15 cellular contexts compared by ENCODE assay signal in the genomic region with DNA sequence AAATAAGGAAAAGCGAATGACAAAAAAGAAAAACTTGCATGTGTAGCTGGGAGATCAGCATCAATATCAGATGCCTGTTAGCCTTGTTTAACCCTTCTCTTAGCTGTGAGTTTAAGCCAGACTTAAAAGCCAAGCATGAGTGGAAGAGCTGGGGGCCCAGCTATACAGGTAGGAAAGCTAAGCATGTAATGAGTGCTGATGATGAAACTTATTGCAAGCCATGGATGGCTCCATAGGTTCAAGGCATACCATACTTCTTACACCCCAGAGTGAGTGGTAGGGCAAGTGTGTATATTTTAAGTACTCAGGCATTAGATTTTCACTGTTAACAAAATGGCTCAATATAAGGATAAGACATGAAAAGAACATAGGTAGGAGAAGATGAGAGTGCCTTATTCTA. TPM values are rescaled to one million over a fixed set of nuclear protein-coding genes. Genes with fewer than 3 reads are reported as not detected.
DNase-seq lines count a peak whose midpoint lies in the region; ATAC-seq, FAIRE-seq and TF ChIP-seq lines count a peak whose summit lies in the region.
"Had no signal": no experiment of that assay in that cellular context is flagged by ENCODE, and none has a peak within 500 bp of the region (broad histone marks: within the 10 kb centered on the region; RNA-seq: fewer than 3 reads in every experiment).

No MANE protein-coding gene starts in this region.

- peaks cover 54% of the 10 kb centered on the region for H3K79me2 ChIP-seq in HCT116 (ENCODE audit: insufficient read depth, low read length)
- peaks cover 6% of the 10 kb centered on the region for H3K79me2 ChIP-seq in K562 (ENCODE audit: control insufficient read depth, insufficient read depth, low read length)

- TF ChIP-seq POLR2A in GM12891 (IDR thresholded peaks at IDR 0.05; ENCODE audit: low read depth, low read length) (no peak), HCT116 (IDR thresholded peaks at IDR 0.05; ENCODE audit: borderline replicate concordance, extremely low read depth, insufficient read depth, insufficient read length) (no peak), K562 (conservative IDR thresholded peaks at IDR 0.05) (no peak)

- H3K27ac ChIP-seq in HCT116 (ENCODE audit: low read depth, low read length) (no peak overlapping the region), K562 (ENCODE audit: extremely low read depth, low read depth, low read length) (no peak overlapping the region), mesodermal cell (ENCODE audit: low read depth, low read length, severe bottlenecking) (peak overlapping the region; percentile 30)
- H3K27ac ChIP-seq: BLaER1 treated with 17β-estradiol and CSF1 and Interleukin-3, amounts not matched to agents 10 nM and 100 nM; HL-60 had no signal

- 92% methylated on average over 1 of the region's 1 CpG for WGBS in K562 (ENCODE audit: insufficient coverage, low coverage, missing lambda C conversion rate)
- 100% methylated on average over 1 of the region's 1 CpG for WGBS in mesodermal cell (ENCODE audit: insufficient coverage in 2 of 2), 2 experiments

- no peaks in the 10 kb centered on the region for H3K9me2 ChIP-seq in HCT116 (ENCODE audit: insufficient read depth)

- ATAC-seq in HCT116 (no peak), K562 (peak; percentile 86)

- BruUV-seq in HCT116 (replicated peaks; lab: Mats Ljungman, UMichigan), result no TSS peak
- BruUV-seq in K562 (replicated peaks; lab: Mats Ljungman, UMichigan), result no TSS peak

- peaks cover 2 to 8% of the 10 kb centered on the region in 2 experiments; a peak in 1 of 4 replicates for H3K36me3 ChIP-seq in HCT116 (ENCODE audit: control insufficient read depth in 1 of 2, insufficient read depth in 2 of 2, low read length in 2 of 2)
- H3K36me3 ChIP-seq in K562 (ENCODE audit: control insufficient read depth, insufficient read depth, low read length), result peaks cover 64% of the 10 kb centered on the region
- H3K36me3 ChIP-seq in mesodermal cell (ENCODE audit: control insufficient read depth, insufficient read depth, low read length), result peaks cover 9% of the 10 kb centered on the region

- DNase-seq in GM12891 (ENCODE audit: insufficient read length, low spot score) (no peak), HCT116 (ENCODE audit: low read depth, low spot score) (no peak), K562 (ENCODE audit: extremely low read depth in 1 of 4, low spot score in 3 of 4) (peak in 1 of 4 experiments; percentile 3), NCI-H510A treated with DMSO at 0.1 percent for 48 hours (lab: John Stamatoyannopoulos, UW) (no peak), inferior parietal cortex (ENCODE audit: extremely low spot score) (no peak)
- DNase-seq in activated T-cell treated with anti-CD3 and anti-CD28 coated beads, Interleukin-2, amount 50 U/mL, for 48 hours, result no peak
- DNase-seq: ACHN; CD4-positive, CD25-positive, alpha-beta regulatory T cell; DMS 273 treated with DMSO at 0.1 percent for 48 hours; HCEC 1CT had no signal

- H3K9ac ChIP-seq in HCT116 (ENCODE audit: low read length) (no peak overlapping the region), K562 (ENCODE audit: insufficient read depth in 1 of 2, low read depth in 2 of 2, low read length in 2 of 2) (no peak overlapping the region)
- H3K9ac ChIP-seq: BLaER1 treated with 17β-estradiol and CSF1 and Interleukin-3, amounts not matched to agents 10 nM and 100 nM had no signal

- no peaks in the 10 kb centered on the region for H3K4me1 ChIP-seq in HCT116 (ENCODE audit: control insufficient read depth in 1 of 2, insufficient read depth in 2 of 2, low read length in 2 of 2)
- H3K4me1 ChIP-seq in K562 (replicated peaks in 1 of 2; ENCODE audit: control insufficient read depth in 2 of 2, insufficient read depth in 2 of 2, low read length in 2 of 2), result no peaks in the 10 kb centered on the region
- H3K4me1 ChIP-seq in mesodermal cell (ENCODE audit: control insufficient read depth, insufficient read depth, low read length, poor library complexity, severe bottlenecking), result peaks cover 4% of the 10 kb centered on the region
- H3K4me1 ChIP-seq: BLaER1 treated with 17β-estradiol and CSF1 and Interleukin-3, amounts not matched to agents 10 nM and 100 nM had no signal

- POLR2A ChIA-PET in HCT116 (lab: Charles Lee), result interaction anchor here (1.2 kb wide), 1 partner anchor 26 kb away, joined by 4 read pairs; no protein-coding TSS in a partner anchor
- POLR2A ChIA-PET in K562 (lab: Yijun Ruan, JAX), result interaction anchor here (0.8 to 2.1 kb wide), 8 partner anchors 8 to 54 kb away, joined by 3 to 7 read pairs (median 3); a partner anchor contains a TSS

- TF ChIP-seq CTCF in HCT116 (IDR thresholded peaks at IDR 0.05 in 2 of 3, conservative IDR thresholded peaks at IDR 0.05 in 1 of 3; ENCODE audit: borderline replicate concordance in 1 of 3, insufficient read depth in 1 of 3, low read depth in 2 of 3, low read length in 2 of 3) (no peak), K562 (IDR thresholded peaks at IDR 0.05 in 2 of 3, conservative IDR thresholded peaks at IDR 0.05 in 1 of 3; ENCODE audit: insufficient read depth in 2 of 3, low read depth in 1 of 3, low read length in 3 of 3) (no peak)

- no peaks in the 10 kb centered on the region for H3K9me1 ChIP-seq in K562 (ENCODE audit: control insufficient read depth, insufficient read depth, low read length)

- H3K4me2 ChIP-seq in HCT116 (ENCODE audit: low read length) (no peak overlapping the region), K562 (ENCODE audit: insufficient read depth, low read length) (no peak overlapping the region)
- H3K4me2 ChIP-seq: BLaER1 treated with 17β-estradiol and CSF1 and Interleukin-3, amounts not matched to agents 10 nM and 100 nM had no signal

- peak; percentile 26 for FAIRE-seq in GM12891 (lab: Jason Lieb, UNC)
- FAIRE-seq in K562 (lab: Jason Lieb, UNC), result peak; percentile 67
- FAIRE-seq: GM18507, H1 had no signal

- H4K20me1 ChIP-seq in HCT116 (ENCODE audit: insufficient read depth), result no peaks in the 10 kb centered on the region
- no peaks in the 10 kb centered on the region for H4K20me1 ChIP-seq in K562 (replicated peaks; ENCODE audit: control insufficient read depth, insufficient read depth, low read length)

- no peak for TF ChIP-seq EP300 in K562 (IDR thresholded peaks at IDR 0.05; ENCODE audit: low read length)

- H3K9me3 ChIP-seq in HCT116 (ENCODE audit: control insufficient read depth in 1 of 2, insufficient read depth in 1 of 2, low read depth in 1 of 2, low read length in 2 of 2) (no peaks in the 10 kb centered on the region), K562 (replicated peaks; ENCODE audit: control insufficient read depth, insufficient read depth, low read depth, low read length) (no peaks in the 10 kb centered on the region), mesodermal cell (ENCODE audit: control insufficient read depth, low read length) (no peaks in the 10 kb centered on the region)
- H3K9me3 ChIP-seq: BLaER1 treated with 17β-estradiol and CSF1 and Interleukin-3, amounts not matched to agents 10 nM and 100 nM had no signal

- in situ Hi-C loops in K562 (cut with MboI), result no loop called here

- H3K4me3 ChIP-seq in HCT116 (replicated peaks in 1 of 2; ENCODE audit: low read depth in 1 of 2, low read length in 2 of 2) (no peak overlapping the region), K562 (no peak overlapping the region), mesodermal cell (ENCODE audit: extremely low read depth, insufficient read depth, low read length, poor library complexity, severe bottlenecking) (no peak overlapping the region)
- H3K4me3 ChIP-seq: BLaER1 treated with 17β-estradiol and CSF1 and Interleukin-3, amounts not matched to agents 10 nM and 100 nM had no signal

- TF ChIP-seq RAD21 in HCT116 (IDR thresholded peaks at IDR 0.05; ENCODE audit: low read depth) (no peak), K562 (CRISPR knock-in tag; conservative IDR thresholded peaks at IDR 0.05 in 1 of 2, IDR thresholded peaks at IDR 0.05 in 1 of 2) (no peak)

- intact Hi-C loops in HCT116 (cut with micrococcal nuclease), result no loop called here
- intact Hi-C loops in K562 (cut with micrococcal nuclease), result no loop called here

- RAD21 ChIA-PET in HCT116 (lab: Charles Lee; ENCODE audit: low non-redundant PET in 1 of 2, low total read pairs in 2 of 2, uncharacterized antibody in 2 of 2, unreplicated experiment in 2 of 2), result no interaction called here

- CTCF ChIA-PET in HCT116 (lab: Charles Lee) (no interaction called here), K562 (lab: Yijun Ruan, JAX; ENCODE audit: low intra/inter-chr PET ratio) (no interaction called here)

- H3K27me3 ChIP-seq in HCT116 (ENCODE audit: insufficient read depth, low read length) (no peaks in the 10 kb centered on the region), K562 (ENCODE audit: control insufficient read depth in 2 of 2, insufficient read depth in 2 of 2, low read length in 2 of 2) (no peaks in the 10 kb centered on the region)
- H3K27me3 ChIP-seq: BLaER1 treated with 17β-estradiol and CSF1 and Interleukin-3, amounts not matched to agents 10 nM and 100 nM had no signal

- H2AFZ ChIP-seq in HCT116 (ENCODE audit: low read depth, low read length, poor library complexity, severe bottlenecking) (no peak overlapping the region), K562 (ENCODE audit: low read depth, low read length) (no peak overlapping the region)

TF ChIP-seq in HCT116, 20 proteins besides CTCF, POLR2A, EP300 and RAD21 (continues in another document):
- TF ChIP-seq EZH2 (IDR thresholded peaks at IDR 0.05), result no peak

RNA-seq across cellular contexts. Expression of a gene that starts 28.0 kb away (rescaled TPM):
- polyA plus RNA-seq in GM12891 (2012; ENCODE audit: low read depth, missing spikeins), result 28.1 TPM
- total RNA-seq in HCT116 (2021; ENCODE audit: unreplicated experiment), result 66.6 TPM
- polyA plus RNA-seq in HCT116 (2012), result 21.5 and 37.5 TPM in 2 replicates
- 27.9 and 67.2 TPM in 2 replicates for total RNA-seq in K562 (2011; cell fraction: chromatin; rRNA removed; ENCODE audit: low replicate concordance)
- total RNA-seq in K562 (2011; cell fraction: nucleolus; rRNA removed), result 10.7 and 16.6 TPM in 2 replicates
- total RNA-seq in K562 (2011; cell fraction: nucleoplasm; rRNA removed), result 29.2 and 30.0 TPM in 2 replicates
- 34.7 and 34.8 TPM in 2 replicates for total RNA-seq in K562 (2014; rRNA removed)
- total RNA-seq in K562 (2014; rRNA removed; fragmentation: Illumina TruSeq; extraction: Trizol), result 63.1 and 71.3 TPM in 2 replicates
- 49.6 and 51.5 TPM in 2 replicates for total RNA-seq in K562 (2015; rRNA removed; fragmentation: Illumina TruSeq; extraction: Trizol)
- total RNA-seq in K562 (2021), result 48.9 and 52.4 TPM in 2 replicates
- polyA plus RNA-seq in K562 (2011; rRNA removed), result 31.0 and 54.5 TPM in 2 replicates
- polyA plus RNA-seq in K562 (2011; cell fraction: cytosol; rRNA removed), result 8.7 and 13.6 TPM in 2 replicates
- 13.1 and 14.4 TPM in 2 replicates for polyA plus RNA-seq in K562 (2011; cell fraction: nucleus; rRNA removed)
- 33.5 and 36.3 TPM in 2 replicates for polyA plus RNA-seq in K562 (2012)
- polyA plus RNA-seq in K562 (2014; fragmentation: Illumina TruSeq; extraction: Trizol), result 42.2 and 51.2 TPM in 2 replicates
- polyA plus RNA-seq in K562 (2014; fragmentation: Nextera tagmentation; extraction: Ambion mirVana), result 10 to 100 TPM; 28.4 to 45.6 TPM
- polyA plus RNA-seq in K562 (2014; rRNA removed), result 30.7 and 38.0 TPM in 2 replicates
- polyA minus RNA-seq in K562 (2011; rRNA and poly(A)+ RNA removed), result 50.4 and 62.6 TPM in 2 replicates
- 18.8 and 22.4 TPM in 2 replicates for polyA minus RNA-seq in K562 (2011; cell fraction: cytosol; rRNA and poly(A)+ RNA removed)
- polyA minus RNA-seq in K562 (2011; cell fraction: nucleus; rRNA and poly(A)+ RNA removed), result 17.2 and 27.7 TPM in 2 replicates
- 18.4 TPM for polyA plus RNA-seq in mesodermal cell (2013, experiment 1 of 2)
- polyA plus RNA-seq in mesodermal cell (2013, experiment 2 of 2), result 24.8 TPM
